Comparison of ENCODE assay signal across 14 cellular contexts in the genomic region with DNA sequence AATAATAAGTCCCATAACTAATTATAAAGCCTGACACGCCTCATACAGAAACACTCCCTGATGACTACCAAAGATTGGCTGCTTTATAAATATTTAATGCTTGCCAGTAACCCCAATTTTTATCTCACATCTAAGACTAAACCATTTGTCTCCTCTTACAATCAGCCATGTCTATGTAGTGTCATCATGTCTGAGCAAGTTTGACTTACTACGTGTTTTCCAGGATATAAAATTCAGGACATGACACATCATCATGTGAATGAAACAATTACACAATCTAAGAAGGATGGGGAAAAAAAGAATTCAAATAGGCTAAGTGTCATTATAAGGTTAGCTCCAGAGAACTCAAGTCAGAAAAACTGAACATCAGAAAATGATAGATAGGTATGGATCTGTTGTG.
DNase-seq lines count a peak whose midpoint lies in the region; ATAC-seq, FAIRE-seq and TF ChIP-seq lines count a peak whose summit lies in the region.
"Had no signal": no experiment of that assay in that cellular context is flagged by ENCODE, and none has a peak within 500 bp of the region (broad histone marks: within the 10 kb centered on the region; RNA-seq: fewer than 3 reads in every experiment).

No MANE protein-coding gene starts in this region.

- ATAC-seq in HG03469 (IDR thresholded peaks at IDR 0.05; ENCODE audit: unreplicated experiment): no peak
- ATAC-seq: activated naive CD4-positive, alpha-beta T cell treated with anti-CD3 and anti-CD28 coated beads, Interleukin-2, amount 50 U/mL, for 72 hours; Panc1 had no signal

- H3K4me3 Mint-ChIP-seq in activated naive CD4-positive, alpha-beta T cell treated with anti-CD3 and anti-CD28 coated beads for 36 hours: no peak overlapping the region
- no peak overlapping the region for H3K4me3 Mint-ChIP-seq in T-helper 2 cell treated with Interferon-gamma antibody and Interleukin-4, amounts not matched to agents 5 μg/mL and 100 μg/mL, for 36 hours
- H3K4me3 Mint-ChIP-seq: CD8-positive, alpha-beta memory T cell had no signal

- no peaks in the 10 kb centered on the region for H3K9me3 Mint-ChIP-seq in activated naive CD4-positive, alpha-beta T cell treated with anti-CD3 and anti-CD28 coated beads for 36 hours
- H3K9me3 Mint-ChIP-seq in T-helper 2 cell treated with Interferon-gamma antibody and Interleukin-4, amounts not matched to agents 5 μg/mL and 100 μg/mL, for 36 hours: no peaks in the 10 kb centered on the region
- H3K9me3 Mint-ChIP-seq: activated naive CD4-positive, alpha-beta T cell treated with anti-CD3 and anti-CD28 coated beads, Interleukin-2, amount 50 U/mL, for 72 hours; CD8-positive, alpha-beta memory T cell had no signal

- peak overlapping the region; percentile 71; the same call in 1 of the 2 replicates for H3K27ac ChIP-seq in VCaP
- H3K27ac ChIP-seq: dorsolateral prefrontal cortex, psoas muscle had no signal

- H3K36me3 Mint-ChIP-seq in activated naive CD4-positive, alpha-beta T cell treated with anti-CD3 and anti-CD28 coated beads for 36 hours (ENCODE audit: low read depth): no peaks in the 10 kb centered on the region
- H3K36me3 Mint-ChIP-seq in T-helper 2 cell treated with Interferon-gamma antibody and Interleukin-4, amounts not matched to agents 5 μg/mL and 100 μg/mL, for 36 hours (ENCODE audit: low read depth): no peaks in the 10 kb centered on the region
- H3K36me3 Mint-ChIP-seq: activated naive CD4-positive, alpha-beta T cell treated with anti-CD3 and anti-CD28 coated beads, Interleukin-2, amount 50 U/mL, for 72 hours; CD8-positive, alpha-beta memory T cell had no signal

- no peak overlapping the region for H3K4me3 ChIP-seq in fibroblast of villous mesenchyme (ENCODE audit: low read depth, low read length)
- H3K4me3 ChIP-seq: dorsolateral prefrontal cortex, psoas muscle had no signal

- no peaks in the 10 kb centered on the region for H3K27me3 Mint-ChIP-seq in activated naive CD4-positive, alpha-beta T cell treated with anti-CD3 and anti-CD28 coated beads for 36 hours (ENCODE audit: low read depth)
- H3K27me3 Mint-ChIP-seq in T-helper 2 cell treated with Interferon-gamma antibody and Interleukin-4, amounts not matched to agents 5 μg/mL and 100 μg/mL, for 36 hours (ENCODE audit: low read depth): no peaks in the 10 kb centered on the region
- H3K27me3 Mint-ChIP-seq: CD8-positive, alpha-beta memory T cell had no signal

- H3K27ac Mint-ChIP-seq in activated naive CD4-positive, alpha-beta T cell treated with anti-CD3 and anti-CD28 coated beads for 36 hours: no peak overlapping the region
- no peak overlapping the region for H3K27ac Mint-ChIP-seq in T-helper 2 cell treated with Interferon-gamma antibody and Interleukin-4, amounts not matched to agents 5 μg/mL and 100 μg/mL, for 36 hours
- H3K27ac Mint-ChIP-seq: activated naive CD4-positive, alpha-beta T cell treated with anti-CD3 and anti-CD28 coated beads, Interleukin-2, amount 50 U/mL, for 72 hours; CD8-positive, alpha-beta memory T cell had no signal

- peak; percentile 83 for FAIRE-seq in H54 (lab: Jason Lieb, UNC)

- no peaks in the 10 kb centered on the region for H3K4me1 Mint-ChIP-seq in activated naive CD4-positive, alpha-beta T cell treated with anti-CD3 and anti-CD28 coated beads for 36 hours (ENCODE audit: low read depth)
- H3K4me1 Mint-ChIP-seq in T-helper 2 cell treated with Interferon-gamma antibody and Interleukin-4, amounts not matched to agents 5 μg/mL and 100 μg/mL, for 36 hours (ENCODE audit: low read depth): no peaks in the 10 kb centered on the region
- H3K4me1 Mint-ChIP-seq: CD8-positive, alpha-beta memory T cell had no signal

- intact Hi-C loops in activated naive CD4-positive, alpha-beta T cell treated with anti-CD3 and anti-CD28 coated beads for 36 hours (cut with micrococcal nuclease): no loop called here

- TF ChIP-seq CTCF in VCaP (conservative IDR thresholded peaks at IDR 0.05) (no peak), fibroblast of villous mesenchyme (IDR thresholded peaks at IDR 0.05; ENCODE audit: insufficient read depth, low read depth, low read length) (no peak)

- peak; percentile 5 for DNase-seq in H54 (ENCODE audit: insufficient read length, low spot score)
- DNase-seq in fibroblast of villous mesenchyme (ENCODE audit: low read depth): peak; percentile 70
- DNase-seq in renal cortical epithelial cell (ENCODE audit: low read depth): peak; percentile 71
- DNase-seq in activated naive CD4-positive, alpha-beta T cell treated with anti-CD3 and anti-CD28 coated beads for 36 hours: no peak
- DNase-seq in central memory CD4-positive, alpha-beta T cell: no peak
- DNase-seq in T-helper 2 cell treated with Interferon-gamma antibody and Interleukin-4, amounts not matched to agents 5 μg/mL and 100 μg/mL, for 36 hours (ENCODE audit: low spot score): no peak
- DNase-seq: CD8-positive, alpha-beta memory T cell; dorsolateral prefrontal cortex; NCI-H345; psoas muscle had no signal

- no peak for TF ChIP-seq POLR2A in H54 (IDR thresholded peaks at IDR 0.05; ENCODE audit: low read depth, low read length)

- CTCF ChIA-PET in activated naive CD4-positive, alpha-beta T cell treated with anti-CD3 and anti-CD28 coated beads for 36 hours (lab: Charles Lee): no interaction called here

Comparison
In these comparisons a context has a peak if more than half of its experiments do, and no peak if none do; other contexts are left out.
1. DNase-seq: peak in H54 (single experiment), fibroblast of villous mesenchyme (single experiment) and renal cortical epithelial cell (single experiment); none in activated naive CD4-positive, alpha-beta T cell treated with anti-CD3 and anti-CD28 coated beads for 36 hours (single experiment), central memory CD4-positive, alpha-beta T cell (single experiment) and T-helper 2 cell treated with Interferon-gamma antibody and Interleukin-4, amounts not matched to agents 5 μg/mL and 100 μg/mL, for 36 hours (single experiment).